ENCODE assay signal across 8 cellular contexts in genomic region chr2:182030875-182031274, GRCh38. TPM values are rescaled to one million over a fixed set of nuclear protein-coding genes. Genes with fewer than 3 reads are reported as not detected.
A peak's percentile ranks its signal among the peaks of the same experiment; 100 is the strongest.
DNase-seq lines count a peak whose midpoint lies in the region; ATAC-seq and TF ChIP-seq lines count a peak whose summit lies in the region.
"Not testable (repeated sequence)": the region's sequence is repeated elsewhere in the genome, so short reads cannot be mapped to it uniquely, and the experiment has no call there.

No MANE protein-coding gene starts in this region.

- H3K4me3 ChIP-seq in HUES6 (ENCODE audit: low read depth, low read length) (peak overlapping the region; percentile 87), PC-3 (ENCODE audit: low read length) (peak overlapping the region; percentile 60), brain microvascular endothelial cell (ENCODE audit: low read depth, low read length) (peak overlapping the region; percentile 17), iPS-11a (ENCODE audit: low read depth, low read length) (peak overlapping the region; percentile 28)
- not testable (repeated sequence) for H3K4me3 ChIP-seq in trophoblast cell (ENCODE audit: low read depth, low read length)

- H3K4me1 Mint-ChIP-seq in endothelial cell (ENCODE audit: unreplicated experiment), result not testable (repeated sequence)
- peaks cover 12% of the 10 kb centered on the region for H3K4me1 Mint-ChIP-seq in mesothelial cell of epicardium

- H3K79me1 ChIP-seq in trophoblast cell (ENCODE audit: low read length), result not testable (repeated sequence)

- H3K4ac ChIP-seq in trophoblast cell (ENCODE audit: low read depth, low read length), result not testable (repeated sequence)

- H3K4me2 ChIP-seq in PC-3 (ENCODE audit: low read length), result not testable (repeated sequence)
- peak overlapping the region; percentile 30 for H3K4me2 ChIP-seq in trophoblast cell (ENCODE audit: low read length)

- not testable (repeated sequence) for H4K12ac ChIP-seq in trophoblast cell (ENCODE audit: low read depth, low read length)

- H3K9me2 ChIP-seq in PC-3 (replicated peaks; ENCODE audit: low read length), result not testable (repeated sequence)

- not testable (repeated sequence) for H3F3A ChIP-seq in PC-3 (ENCODE audit: low read length, unreplicated experiment)

- H3K36me3 ChIP-seq in HUES6 (ENCODE audit: control insufficient read depth, insufficient read depth, low read length); PC-3 (ENCODE audit: low read depth, low read length); brain microvascular endothelial cell (replicated peaks); trophoblast cell (ENCODE audit: control insufficient read depth in 1 of 2, insufficient read depth in 2 of 2, low read length in 2 of 2): not testable (repeated sequence)

- not testable (repeated sequence) for H3K27ac ChIP-seq in HUES6 (ENCODE audit: low read depth, low read length); PC-3 (ENCODE audit: low read length); brain microvascular endothelial cell; trophoblast cell (ENCODE audit: low read depth, low read length)

- not testable (repeated sequence) for H3K18ac ChIP-seq in trophoblast cell (ENCODE audit: low read length)

- not testable (repeated sequence) for H2BK12ac ChIP-seq in trophoblast cell (ENCODE audit: low read length)

- H2BK120ac ChIP-seq in trophoblast cell (ENCODE audit: insufficient read depth, low read length, poor library complexity), result not testable (repeated sequence)

- intact Hi-C loops in PC-3 (cut with micrococcal nuclease), result not testable (repeated sequence)

- H3K27me3 Mint-ChIP-seq in endothelial cell (ENCODE audit: unreplicated experiment); mesothelial cell of epicardium (ENCODE audit: low read depth): not testable (repeated sequence)

- H3K14ac ChIP-seq in trophoblast cell (ENCODE audit: low read length), result not testable (repeated sequence)

- H4K20me1 ChIP-seq in PC-3 (ENCODE audit: low read length), result not testable (repeated sequence)

- in situ Hi-C loops in brain microvascular endothelial cell (cut with HindIII; ENCODE audit: low pct_ligation_motif_present, low sequenced_read_pairs), result not testable (repeated sequence)

- POLR2A ChIA-PET in PC-3 (lab: Charles Lee; ENCODE audit: unreplicated experiment), result not testable (repeated sequence)

- H3K9me3 Mint-ChIP-seq in endothelial cell (ENCODE audit: unreplicated experiment); mesothelial cell of epicardium: not testable (repeated sequence)

- peak; percentile 40 for DNase-seq in DMS53 treated with DMSO at 0.1 percent for 48 hours (lab: John Stamatoyannopoulos, UW; ENCODE audit: unreplicated experiment)
- DNase-seq in PC-3, result peak; percentile 11
- not testable (repeated sequence) for DNase-seq in brain microvascular endothelial cell; endothelial cell (ENCODE audit: low spot score); mesothelial cell of epicardium (ENCODE audit: low spot score in 2 of 2, unreplicated experiment in 2 of 2)
- peak in 1 of 2 donors; percentile 22 for DNase-seq in trophoblast cell

- WGBS in trophoblast cell (ENCODE audit: extremely low coverage, insufficient coverage, insufficient read length), result no CpG with 5 or more reads among the region's 21 CpGs

- not testable (repeated sequence) for H3K27me3 ChIP-seq in HUES6 (ENCODE audit: control insufficient read depth, insufficient read depth, low read length); PC-3 (ENCODE audit: low read length); brain microvascular endothelial cell (replicated peaks); trophoblast cell (ENCODE audit: insufficient read depth, low read length)

- H2AFZ ChIP-seq in PC-3 (ENCODE audit: low read length); trophoblast cell (ENCODE audit: insufficient read depth, low read length, poor library complexity): not testable (repeated sequence)

- TF ChIP-seq CTCF in PC-3 (conservative IDR thresholded peaks at IDR 0.05; ENCODE audit: low read depth, low read length); brain microvascular endothelial cell (IDR thresholded peaks at IDR 0.05; ENCODE audit: low read depth, low read length, missing control alignments); endothelial cell (IDR thresholded peaks at IDR 0.05; ENCODE audit: unreplicated experiment); mesothelial cell of epicardium (IDR thresholded peaks at IDR 0.05; ENCODE audit: unreplicated experiment): not testable (repeated sequence)

- CTCF ChIA-PET in PC-3 (lab: Charles Lee), result not testable (repeated sequence)

- H3K9me3 ChIP-seq in HUES6 (ENCODE audit: control insufficient read depth, insufficient read depth, low read depth, low read length); PC-3 (ENCODE audit: low read length); trophoblast cell (ENCODE audit: insufficient read depth, low read depth, low read length): not testable (repeated sequence)

- BruUV-seq in PC-3 (replicated peaks; lab: Mats Ljungman, UMichigan), result not testable (repeated sequence)

- H2AK5ac ChIP-seq in trophoblast cell (ENCODE audit: low read length), result not testable (repeated sequence)

- not testable (repeated sequence) for H3K36me3 Mint-ChIP-seq in endothelial cell (ENCODE audit: low read depth, unreplicated experiment); mesothelial cell of epicardium

- H3K79me2 ChIP-seq in PC-3 (ENCODE audit: low read length); trophoblast cell (ENCODE audit: control insufficient read depth, insufficient read depth, low read length, poor library complexity): not testable (repeated sequence)

- H2BK5ac ChIP-seq in trophoblast cell (ENCODE audit: low read depth, low read length, poor library complexity), result not testable (repeated sequence)

- H3K23ac ChIP-seq in trophoblast cell (ENCODE audit: low read length), result not testable (repeated sequence)

- not testable (repeated sequence) for ATAC-seq in PC-3

- H3K4me1 ChIP-seq in HUES6 (ENCODE audit: control insufficient read depth, insufficient read depth, low read length); PC-3 (ENCODE audit: insufficient read depth, low read length); trophoblast cell (ENCODE audit: control insufficient read depth in 1 of 2, insufficient read depth in 2 of 2, low read length in 2 of 2): not testable (repeated sequence)

- not testable (repeated sequence) for H4K91ac ChIP-seq in trophoblast cell (ENCODE audit: low read depth, low read length)

- H3K27ac Mint-ChIP-seq in endothelial cell (ENCODE audit: unreplicated experiment), result not testable (repeated sequence)
- H3K27ac Mint-ChIP-seq in mesothelial cell of epicardium, result peak overlapping the region; percentile 56

- H4K8ac ChIP-seq in trophoblast cell (ENCODE audit: low read depth, low read length), result not testable (repeated sequence)

- H3K9ac ChIP-seq in HUES6 (ENCODE audit: low read length), result peak overlapping the region; percentile 55
- H3K9ac ChIP-seq in PC-3 (ENCODE audit: low read length); trophoblast cell (ENCODE audit: low read length): not testable (repeated sequence)

- peak overlapping the region; percentile 37 for H3K4me3 Mint-ChIP-seq in endothelial cell (ENCODE audit: unreplicated experiment)
- peak overlapping the region; percentile 82 for H3K4me3 Mint-ChIP-seq in mesothelial cell of epicardium

RNA-seq across cellular contexts. Expression of gene PPP1R1C, which starts 45.2 kb away (rescaled TPM):
- total RNA-seq in PC-3 (2014; rRNA removed) (1.4 and 1.5 TPM in 2 replicates), endothelial cell (ENCODE audit: unreplicated experiment) (0.97 TPM), mesothelial cell of epicardium (5.8 to 6.8 TPM (median 6.3 TPM) in 3 replicates)
- 14.5 and 17.3 TPM in 2 replicates for polyA plus RNA-seq in trophoblast cell (2013)
